Comparison of ENCODE assay signal across 7 cellular contexts in genomic region chr6:28794175-28795002, GRCh38.
DNase-seq lines count a peak whose midpoint lies in the region; ATAC-seq, FAIRE-seq and TF ChIP-seq lines count a peak whose summit lies in the region.

No MANE protein-coding gene starts in this region.

- peaks cover 94% of the 10 kb centered on the region for H3K27me3 Mint-ChIP-seq in neural crest cell (ENCODE audit: low read depth)

- H3K4me1 Mint-ChIP-seq in neural crest cell: peaks cover 15% of the 10 kb centered on the region

- no peak for FAIRE-seq in GM12878 (lab: Jason Lieb, UNC)
- FAIRE-seq in GM12892 (lab: Jason Lieb, UNC): no peak

- POLR2A ChIA-PET in GM12878 (lab: Charles Lee): interaction anchor here (0.6 kb wide), 1 partner anchor 524 kb away, joined by 5 read pairs; no protein-coding TSS in a partner anchor

- H3F3A ChIP-seq in GM23248 (ENCODE audit: insufficient read depth): peaks cover 17% of the 10 kb centered on the region; the same call in 1 of the 2 replicates

- peaks cover 8% of the 10 kb centered on the region; the same call in 1 of the 2 replicates for H3K4me1 ChIP-seq in GM23248 (ENCODE audit: insufficient read depth)
- H3K4me1 ChIP-seq in GM12878 (ENCODE audit: control insufficient read depth, insufficient read depth, low read length): peaks cover 3% of the 10 kb centered on the region
- peaks cover 0 to 4% of the 10 kb centered on the region in 2 donors for H3K4me1 ChIP-seq in thyroid gland

- no peak for TF ChIP-seq EP300 in GM12878 (IDR thresholded peaks at IDR 0.05; ENCODE audit: borderline replicate concordance in 1 of 2, control insufficient read depth in 1 of 2, low read depth in 2 of 2, low read length in 2 of 2)

- H3K4me3 ChIP-seq in GM23248: peak overlapping the region; percentile 72
- H3K4me3 ChIP-seq in GM12878: peak overlapping the region; percentile 59
- no peak overlapping the region for H3K4me3 ChIP-seq in thyroid gland (replicated peaks in 1 of 3)

- H3K36me3 Mint-ChIP-seq in neural crest cell (ENCODE audit: low read depth): no peaks in the 10 kb centered on the region

- H3K27ac Mint-ChIP-seq in neural crest cell (ENCODE audit: unreplicated experiment): no peak overlapping the region

- no peaks in the 10 kb centered on the region for H3K9me2 ChIP-seq in GM23248 (ENCODE audit: insufficient read depth)

- CTCF ChIA-PET in GM12878 (lab: Yijun Ruan, JAX): interaction anchor here (1.0 kb wide), 1 partner anchor 44 kb away, joined by 3 read pairs; no protein-coding TSS in a partner anchor

- 1% methylated on average over 35 of the region's 35 CpGs for WGBS in GM23248 (ENCODE audit: low coverage in 1 of 2, low lambda C conversion rate in 2 of 2, missing lambda C conversion rate in 2 of 2), 2 experiments
- 24% methylated on average over 35 of the region's 35 CpGs for WGBS in GM12878 (ENCODE audit: insufficient coverage, insufficient replicate concordance, low lambda C conversion rate, missing lambda C conversion rate)
- 2 to 4% methylated on average over 35 of the region's 35 CpGs for WGBS in thyroid gland, 2 donors

- H3K9ac ChIP-seq in GM23248 (peak overlapping the region; percentile 36; the same call in 1 of the 2 replicates), GM12878 (ENCODE audit: control insufficient read depth, insufficient read depth, low read length) (peak overlapping the region; percentile 12; the same call in 1 of the 2 replicates)

- BruUV-seq in GM12878 (replicated peaks; lab: Mats Ljungman, UMichigan): no TSS peak

- TF ChIP-seq POLR2A in GM12878 (IDR thresholded peaks at IDR 0.05; ENCODE audit: low read depth, low read length): no peak
- no peak for TF ChIP-seq POLR2A in GM12892 (IDR thresholded peaks at IDR 0.05; ENCODE audit: low read depth, low read length)
- no peak for TF ChIP-seq POLR2A in thyroid gland (IDR thresholded peaks at IDR 0.05)

- intact Hi-C loops in GM12878 (cut with micrococcal nuclease; ENCODE audit: unreplicated experiment): no loop called here
- intact Hi-C loops in thyroid gland (cut with DNase I): no loop called here

- H3K4me3 Mint-ChIP-seq in neural crest cell: peak overlapping the region; percentile 64

- H3K27me3 ChIP-seq in GM23248 (replicated peaks; ENCODE audit: insufficient read depth) (no peaks in the 10 kb centered on the region), GM12878 (replicated peaks in 1 of 2; ENCODE audit: control insufficient read depth in 2 of 2, insufficient read depth in 2 of 2, low read length in 1 of 2) (peaks cover 0 to 2% of the 10 kb centered on the region in 2 experiments; a peak in 2 of 4 replicates), thyroid gland (peaks cover 22% of the 10 kb centered on the region)

- SMC1A ChIA-PET in GM12878 (lab: Charles Lee; ENCODE audit: uncharacterized antibody, unreplicated experiment): interaction anchor here (0.9 to 1.3 kb wide), 3 partner anchors 17 to 65 kb away, joined by 4 to 6 read pairs (median 6); no protein-coding TSS in a partner anchor

- RAD21 ChIA-PET in GM12878 (lab: Charles Lee; ENCODE audit: unreplicated experiment): interaction anchor here (1.4 kb wide), 2 partner anchors 8 to 222 kb away, joined by 3 read pairs; no protein-coding TSS in a partner anchor

- H3K36me3 ChIP-seq in GM23248 (ENCODE audit: low read depth) (no peaks in the 10 kb centered on the region), GM12878 (ENCODE audit: control insufficient read depth in 2 of 2, insufficient read depth in 2 of 2, low read length in 1 of 2) (no peaks in the 10 kb centered on the region), thyroid gland (no peaks in the 10 kb centered on the region)

- H3K4me2 ChIP-seq in GM23248 (ENCODE audit: unreplicated experiment) (peak overlapping the region; percentile 94), GM12878 (ENCODE audit: control insufficient read depth, insufficient read depth) (peak overlapping the region; percentile 81)

- TF ChIP-seq CTCF in GM12878 (IDR thresholded peaks at IDR 0.05 in 2 of 3, conservative IDR thresholded peaks at IDR 0.05 in 1 of 3; ENCODE audit: control insufficient read depth in 2 of 3, extremely low read depth in 1 of 3, insufficient read depth in 1 of 3, low read depth in 3 of 3, low read length in 3 of 3): no peak
- TF ChIP-seq CTCF in neural crest cell (conservative IDR thresholded peaks at IDR 0.05): peak; percentile 11
- TF ChIP-seq CTCF in GM10266 (IDR thresholded peaks at IDR 0.05; ENCODE audit: control insufficient read depth, insufficient read depth, low read depth, missing control alignments): no peak
- TF ChIP-seq CTCF in thyroid gland (IDR thresholded peaks at IDR 0.05): no peak

- peak; percentile 88 for DNase-seq in GM23248
- DNase-seq in NCI-H748 treated with DMSO at 0.1 percent for 48 hours (lab: John Stamatoyannopoulos, UW): peak; percentile 64
- no peak for DNase-seq in GM12878 (ENCODE audit: low read depth, low spot score)
- DNase-seq in neural crest cell (ENCODE audit: low read depth, low spot score): no peak
- no peak for DNase-seq in GM10266 (ENCODE audit: extremely low spot score)
- no peak for DNase-seq in GM12892 (ENCODE audit: insufficient read length)
- DNase-seq in thyroid gland: no peak

- in situ Hi-C loops in GM23248 (cut with MboI): no loop called here
- in situ Hi-C loops in GM12878 (cut with MboI): no loop called here

- H3K79me2 ChIP-seq in GM23248 (ENCODE audit: insufficient read depth) (no peaks in the 10 kb centered on the region), GM12878 (ENCODE audit: control insufficient read depth, insufficient read depth, low read length) (no peaks in the 10 kb centered on the region)

- H3K9me3 ChIP-seq in GM23248 (ENCODE audit: low read depth): no peaks in the 10 kb centered on the region
- no peaks in the 10 kb centered on the region; the same call in 2 of the 3 replicates for H3K9me3 ChIP-seq in GM12878 (replicated peaks; ENCODE audit: control insufficient read depth, insufficient read depth, low read length)
- no peaks in the 10 kb centered on the region for H3K9me3 ChIP-seq in thyroid gland

- H4K20me1 ChIP-seq in GM23248 (ENCODE audit: insufficient read depth) (no peaks in the 10 kb centered on the region), GM12878 (ENCODE audit: control insufficient read depth, insufficient read depth) (no peaks in the 10 kb centered on the region)

- no peak overlapping the region for H3K27ac ChIP-seq in GM23248
- H3K27ac ChIP-seq in GM12878 (ENCODE audit: control insufficient read depth, insufficient read depth): no peak overlapping the region
- no peak overlapping the region for H3K27ac ChIP-seq in thyroid gland

- peaks cover 6% of the 10 kb centered on the region for H3K9me3 Mint-ChIP-seq in neural crest cell

- TF ChIP-seq RAD21 in GM12878 (IDR thresholded peaks at IDR 0.05; ENCODE audit: insufficient read depth, low read depth, low read length): no peak

- ATAC-seq in GM12878: peak; percentile 66

- peak overlapping the region; percentile 87 for H2AFZ ChIP-seq in GM23248
- peak overlapping the region; percentile 16; the same call in 1 of the 2 replicates for H2AFZ ChIP-seq in GM12878 (ENCODE audit: control insufficient read depth, low read depth, low read length)

TF ChIP-seq in GM12878, 131 proteins besides CTCF, POLR2A, EP300 and RAD21:
- TF ChIP-seq SP1 (IDR thresholded peaks at IDR 0.05; ENCODE audit: low read depth, low read length): no peak

Comparison
In these comparisons a context has a peak if more than half of its experiments do, and no peak if none do; other contexts are left out.
1. DNase-seq: peak in GM23248 (single experiment) and NCI-H748 treated with DMSO at 0.1 percent for 48 hours (single experiment); none in GM12878 (single experiment), neural crest cell (single experiment), GM10266 (single experiment), GM12892 (single experiment) and thyroid gland (0 of 2).
2. H3K4me3 ChIP-seq: peak in GM23248 (single experiment) and GM12878 (single experiment); none in thyroid gland (0 of 3).